21 cellular contexts compared by ENCODE assay signal in genomic region chr7:83941300-83941699, GRCh38.
A peak's percentile ranks its signal among the peaks of the same experiment; 100 is the strongest.
DNase-seq lines count a peak whose midpoint lies in the region; ATAC-seq lines count a peak whose summit lies in the region.
"Had no signal": no experiment of that assay in that cellular context is flagged by ENCODE, and none has a peak within 500 bp of the region (broad histone marks: within the 10 kb centered on the region; RNA-seq: fewer than 3 reads in every experiment).

No MANE protein-coding gene starts in this region.

- intact Hi-C loops in Right ventricle myocardium superior (cut with DNase I) = no loop called here

- no peak overlapping the region for H3K4me3 Mint-ChIP-seq in activated naive CD8-positive, alpha-beta T cell treated with anti-CD3 and anti-CD28 coated beads, Interleukin-2, amount 50 U/mL, for 24 hours
- H3K4me3 Mint-ChIP-seq: CD8-positive, alpha-beta memory T cell had no signal

- H3K9me3 Mint-ChIP-seq in activated naive CD8-positive, alpha-beta T cell treated with anti-CD3 and anti-CD28 coated beads, Interleukin-2, amount 50 U/mL, for 24 hours = no peaks in the 10 kb centered on the region

- no peaks in the 10 kb centered on the region for H3K27me3 Mint-ChIP-seq in activated naive CD8-positive, alpha-beta T cell treated with anti-CD3 and anti-CD28 coated beads, Interleukin-2, amount 50 U/mL, for 24 hours
- H3K27me3 Mint-ChIP-seq: CD8-positive, alpha-beta memory T cell had no signal

- no peaks in the 10 kb centered on the region for H3K4me1 Mint-ChIP-seq in activated naive CD8-positive, alpha-beta T cell treated with anti-CD3 and anti-CD28 coated beads, Interleukin-2, amount 50 U/mL, for 24 hours
- H3K4me1 Mint-ChIP-seq: CD8-positive, alpha-beta memory T cell had no signal

- no peak for ATAC-seq in Right ventricle myocardium superior (ENCODE audit: poor library complexity)
- ATAC-seq in activated naive CD8-positive, alpha-beta T cell treated with anti-CD3 and anti-CD28 coated beads, Interleukin-2, amount 50 U/mL, for 24 hours = no peak
- ATAC-seq: Panc1 had no signal

- in situ Hi-C loops in SK-MEL-5 (cut with HindIII; ENCODE audit: low pct_unique_long_range_greater_than_20kb, low sequenced_read_pairs) = no loop called here

- DNase-seq in COLO829 (ENCODE audit: low spot score) (peak; percentile 79), SK-MEL-5 (ENCODE audit: low read depth, low spot score) (peak; percentile 99), inferior parietal cortex (ENCODE audit: extremely low spot score) (peak; percentile 42), putamen (ENCODE audit: low spot score) (peak; percentile 22), Right ventricle myocardium superior (no peak), activated gamma-delta T cell (lab: John Stamatoyannopoulos, UW) (no peak)
- DNase-seq in activated CD4-positive, alpha-beta T cell treated with anti-CD3 and anti-CD28 coated beads for 4 hours = no peak
- DNase-seq in activated naive CD8-positive, alpha-beta T cell treated with anti-CD3 and anti-CD28 coated beads, Interleukin-2, amount 50 U/mL, for 24 hours = no peak
- DNase-seq: 8988T; CD8-positive, alpha-beta memory T cell; GM23248; HCEC 1CT; KG1; NCI-H1092 treated with DMSO at 0.1 percent for 48 hours; NCI-H1436 treated with DMSO at 0.1 percent for 48 hours; NCI-H1930; NCI-H345; NCI-H524; NCI-H774; NK-92 treated with Interleukin-12 subunit alpha and Interleukin-12 subunit beta, amount 100 ng/mL, for 24 hours had no signal

- H3K36me3 Mint-ChIP-seq in activated naive CD8-positive, alpha-beta T cell treated with anti-CD3 and anti-CD28 coated beads, Interleukin-2, amount 50 U/mL, for 24 hours (ENCODE audit: low read depth) = no peaks in the 10 kb centered on the region
- H3K36me3 Mint-ChIP-seq: CD8-positive, alpha-beta memory T cell had no signal

- no peak overlapping the region for H3K27ac Mint-ChIP-seq in activated naive CD8-positive, alpha-beta T cell treated with anti-CD3 and anti-CD28 coated beads, Interleukin-2, amount 50 U/mL, for 24 hours
- H3K27ac Mint-ChIP-seq: CD8-positive, alpha-beta memory T cell had no signal

Comparison
In these comparisons a context has a peak if more than half of its experiments do, and no peak if none do; other contexts are left out.
1. DNase-seq: peak in COLO829 (single experiment), SK-MEL-5 (single experiment), inferior parietal cortex (single experiment) and putamen (single experiment); none in Right ventricle myocardium superior (single experiment), activated gamma-delta T cell (single experiment), activated CD4-positive, alpha-beta T cell treated with anti-CD3 and anti-CD28 coated beads for 4 hours (0 of 2) and activated naive CD8-positive, alpha-beta T cell treated with anti-CD3 and anti-CD28 coated beads, Interleukin-2, amount 50 U/mL, for 24 hours (single experiment).